In genomic region chr14:78131616-78132015, GRCh38 we compare ENCODE assay signal across 21 cellular contexts. TPM values are rescaled to one million over a fixed set of nuclear protein-coding genes. Genes with fewer than 3 reads are reported as not detected.
DNase-seq lines count a peak whose midpoint lies in the region; TF ChIP-seq lines count a peak whose summit lies in the region.
"Had no signal": no experiment of that assay in that cellular context is flagged by ENCODE, and none has a peak within 500 bp of the region (broad histone marks: within the 10 kb centered on the region; RNA-seq: fewer than 3 reads in every experiment).

No MANE protein-coding gene starts in this region.

- intact Hi-C loops in Calu3 (cut with micrococcal nuclease; ENCODE audit: unreplicated experiment): no loop called here
- intact Hi-C loops in head of caudate nucleus (cut with DNase I): no loop called here
- intact Hi-C loops in testis (cut with DNase I; ENCODE audit: low total_unique reads): no loop called here

- no TSS peak for BruUV-seq in Calu3 (replicated peaks; lab: Mats Ljungman, UMichigan)

- H3K4me3 ChIP-seq in testis (no peak overlapping the region), smooth muscle cell (no peak overlapping the region)
- H3K4me3 ChIP-seq: A549, GM12878 had no signal

- H3F3A ChIP-seq in smooth muscle cell (ENCODE audit: low read depth): no peaks in the 10 kb centered on the region

- no peak for TF ChIP-seq POLR2A in testis (IDR thresholded peaks at IDR 0.05)

- no peak overlapping the region for H3K4me2 ChIP-seq in smooth muscle cell
- H3K4me2 ChIP-seq: A549 had no signal

- no peak overlapping the region for H3K9ac ChIP-seq in smooth muscle cell (ENCODE audit: low read depth)

- TF ChIP-seq CTCF in Calu3 (IDR thresholded peaks at IDR 0.05; ENCODE audit: unreplicated experiment) (no peak), osteocyte (IDR thresholded peaks at IDR 0.05) (no peak), testis (IDR thresholded peaks at IDR 0.05) (no peak), smooth muscle cell (IDR thresholded peaks at IDR 0.05; ENCODE audit: borderline replicate concordance, insufficient read depth, poor library complexity, severe bottlenecking) (no peak)

- H3K4me1 ChIP-seq in testis (peaks cover 13% of the 10 kb centered on the region), smooth muscle cell (ENCODE audit: low read depth) (no peaks in the 10 kb centered on the region)
- H3K4me1 ChIP-seq: Caco-2 had no signal

- H3K9me3 ChIP-seq in testis (no peaks in the 10 kb centered on the region), smooth muscle cell (replicated peaks; ENCODE audit: low read depth) (no peaks in the 10 kb centered on the region)
- H3K9me3 ChIP-seq: A549, Caco-2 had no signal

- H3K27ac Mint-ChIP-seq in Calu3 (ENCODE audit: unreplicated experiment) (peak overlapping the region; percentile 70), osteocyte (ENCODE audit: unreplicated experiment) (no peak overlapping the region)
- H3K27ac Mint-ChIP-seq: CD4-positive, CD25-positive, alpha-beta regulatory T cell; CD8-positive, alpha-beta T cell; H9 had no signal

- H3K4me1 Mint-ChIP-seq in Calu3 (ENCODE audit: low read depth, unreplicated experiment) (peaks cover 54% of the 10 kb centered on the region), osteocyte (ENCODE audit: unreplicated experiment) (no peaks in the 10 kb centered on the region)

- H2AFZ ChIP-seq in smooth muscle cell (ENCODE audit: low read depth): no peak overlapping the region

- CTCF ChIA-PET in Calu3 (lab: Charles Lee): no interaction called here

- no peaks in the 10 kb centered on the region for H3K79me2 ChIP-seq in smooth muscle cell (ENCODE audit: low read depth)

- peaks cover 3% of the 10 kb centered on the region for H3K9me3 Mint-ChIP-seq in Calu3 (ENCODE audit: low read depth, unreplicated experiment)
- peaks cover 16% of the 10 kb centered on the region for H3K9me3 Mint-ChIP-seq in osteocyte (ENCODE audit: unreplicated experiment)
- H3K9me3 Mint-ChIP-seq: CD8-positive, alpha-beta T cell; H9 had no signal

- H3K27me3 ChIP-seq in testis (no peaks in the 10 kb centered on the region), smooth muscle cell (ENCODE audit: low read depth) (no peaks in the 10 kb centered on the region)

- H3K27me3 Mint-ChIP-seq in Calu3 (ENCODE audit: unreplicated experiment) (no peaks in the 10 kb centered on the region), osteocyte (ENCODE audit: unreplicated experiment) (no peaks in the 10 kb centered on the region)

- H3K4me3 Mint-ChIP-seq in Calu3 (ENCODE audit: low read depth, unreplicated experiment) (no peak overlapping the region), osteocyte (ENCODE audit: unreplicated experiment) (no peak overlapping the region)
- H3K4me3 Mint-ChIP-seq: CD4-positive, CD25-positive, alpha-beta regulatory T cell; CD8-positive, alpha-beta T cell; H9 had no signal

- WGBS in testis, 2 donors: 43 to 68% methylated on average over 5 of the region's 5 CpGs
- WGBS in smooth muscle cell (ENCODE audit: low lambda C conversion rate): 84% methylated on average over 5 of the region's 5 CpGs

- H3K36me3 Mint-ChIP-seq in Calu3 (ENCODE audit: insufficient read depth, unreplicated experiment) (no peaks in the 10 kb centered on the region), osteocyte (ENCODE audit: unreplicated experiment) (no peaks in the 10 kb centered on the region)
- H3K36me3 Mint-ChIP-seq: CD4-positive, CD25-positive, alpha-beta regulatory T cell; CD8-positive, alpha-beta T cell had no signal

- H3K27ac ChIP-seq in testis (no peak overlapping the region), smooth muscle cell (ENCODE audit: low read depth) (no peak overlapping the region)
- H3K27ac ChIP-seq: A549, C4-2B had no signal

- DNase-seq in Calu3: no peak
- DNase-seq in head of caudate nucleus: peak in 35 of 42 donors; percentile 8 to 80 (median 40)
- peak; percentile 56 for DNase-seq in osteocyte (ENCODE audit: extremely low spot score, unreplicated experiment)
- peak; percentile 14 for DNase-seq in testis
- DNase-seq in NOMO-1 treated with dmso at 0.1 percent for 144 hours (lab: John Stamatoyannopoulos, UW; ENCODE audit: unreplicated experiment): no peak
- DNase-seq in smooth muscle cell (lab: John Stamatoyannopoulos, UW; ENCODE audit: unreplicated experiment): no peak
- DNase-seq in activated CD4-positive, alpha-beta T cell treated with anti-CD3 and anti-CD28 coated beads for 48 hours: no peak
- DNase-seq: 8988T; ACHN; AML-193; Caco-2; CD4-positive, CD25-positive, alpha-beta regulatory T cell; CD8-positive, alpha-beta T cell; DMS 273 treated with DMSO at 0.1 percent for 48 hours; DMS79; EL; GDM1; H9 had no signal

- H3K36me3 ChIP-seq in testis (ENCODE audit: low read depth, missing control alignments) (no peaks in the 10 kb centered on the region), smooth muscle cell (ENCODE audit: low read depth) (no peaks in the 10 kb centered on the region)

- H4K20me1 ChIP-seq in smooth muscle cell (ENCODE audit: low read depth): no peaks in the 10 kb centered on the region

RNA-seq across cellular contexts. Expression of gene NRXN3, which starts 38.6 kb away (rescaled TPM):
- total RNA-seq in Calu3 (2022): not detected in 2 replicates
- 26.4 and 26.5 TPM in 2 replicates for total RNA-seq in osteocyte
- 1 to 10 TPM; 3.5 to 8.0 TPM for total RNA-seq in testis
- polyA plus RNA-seq in testis (ENCODE audit: insufficient read depth, low read depth, low replicate concordance): 3.9 TPM
- total RNA-seq in smooth muscle cell: 5.5 and 7.0 TPM in 2 replicates
- polyA plus RNA-seq in smooth muscle cell: 1.2 and 9.9 TPM in 2 replicates
- total RNA-seq: CD4-positive, CD25-positive, alpha-beta regulatory T cell; CD8-positive, alpha-beta T cell had no signal
- polyA plus RNA-seq: CD4-positive, CD25-positive, alpha-beta regulatory T cell had no signal

Comparison
In these comparisons a context has a peak if more than half of its experiments do, and no peak if none do; other contexts are left out.
1. DNase-seq: peak in head of caudate nucleus (35 of 42), osteocyte (single experiment) and testis (single experiment); none in Calu3 (single experiment), NOMO-1 treated with dmso at 0.1 percent for 144 hours (single experiment), smooth muscle cell (single experiment) and activated CD4-positive, alpha-beta T cell treated with anti-CD3 and anti-CD28 coated beads for 48 hours (single experiment).